Comparison of ENCODE assay signal across 8 cellular contexts in the genomic region with DNA sequence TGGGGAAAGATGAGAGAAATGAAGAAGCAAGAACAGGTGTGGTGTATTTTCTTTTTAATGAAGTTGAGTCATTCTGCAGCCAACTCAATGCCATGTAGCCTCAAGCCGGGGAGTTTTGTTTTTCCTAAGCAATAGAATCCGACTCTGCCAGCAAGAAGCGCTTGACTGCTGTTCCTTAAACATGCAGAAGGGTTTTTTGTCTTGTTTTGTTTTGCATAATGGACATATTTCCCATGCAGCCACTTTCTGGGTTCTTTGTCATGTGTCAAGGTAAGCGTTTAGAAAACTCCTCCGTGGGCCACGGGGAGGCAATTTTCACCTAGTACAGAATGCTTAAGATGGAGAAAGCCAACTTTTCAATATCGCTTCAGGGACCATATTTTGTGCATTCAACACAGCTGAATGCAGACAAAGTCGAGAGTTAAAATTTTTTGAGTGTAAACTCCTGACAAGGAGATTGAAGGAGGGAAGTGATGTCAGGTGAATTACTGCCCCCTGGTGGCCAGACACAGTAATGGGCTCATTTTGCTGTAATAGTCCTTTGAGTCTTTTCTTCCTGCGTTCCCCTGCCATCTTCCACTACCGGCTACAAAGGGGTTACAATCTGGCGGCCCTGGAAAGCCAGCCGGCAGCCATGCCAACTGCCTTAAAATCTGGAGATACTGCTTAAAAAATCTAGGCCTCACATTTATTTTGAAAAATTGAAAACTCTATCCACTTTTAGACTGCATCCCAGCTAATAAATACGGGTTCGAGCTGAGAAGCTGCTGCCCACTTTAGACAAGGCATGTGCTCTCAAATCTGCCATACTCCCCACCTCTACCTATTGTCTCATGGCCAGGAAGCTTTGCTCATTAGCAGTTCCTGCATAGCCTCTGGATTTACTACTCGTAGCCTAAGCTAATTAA. TPM values are rescaled to one million over a fixed set of nuclear protein-coding genes. Genes with fewer than 3 reads are reported as not detected.
DNase-seq lines count a peak whose midpoint lies in the region; ATAC-seq and TF ChIP-seq lines count a peak whose summit lies in the region.

No MANE protein-coding gene starts in this region.

- H3K27ac Mint-ChIP-seq in IgD-negative memory B cell: peak overlapping the region; percentile 75 to 90 (median 90)
- H3K27ac Mint-ChIP-seq in activated T-helper 1 cell treated with anti-CD3 and anti-CD28 coated beads, Interleukin-12 subunit alpha, Interleukin-12 subunit beta, Interleukin-2, Interleukin-4 antibody, amounts not matched to agents 30 ng/mL and 10 ng/mL and 1 ng/mL, durations not matched to agents 14 hours and 24 hours and 36 hours: no peak overlapping the region

- H3K9me3 ChIP-seq in suprapubic skin: no peaks in the 10 kb centered on the region

- ATAC-seq in HG03342 (IDR thresholded peaks at IDR 0.05; ENCODE audit: unreplicated experiment): no peak

- peaks cover 26% of the 10 kb centered on the region for H3K4me1 ChIP-seq in suprapubic skin

- H3K4me3 Mint-ChIP-seq in IgD-negative memory B cell: peak overlapping the region; percentile 78 to 94 (median 90)
- peak overlapping the region; percentile 45 for H3K4me3 Mint-ChIP-seq in activated T-helper 1 cell treated with anti-CD3 and anti-CD28 coated beads, Interleukin-12 subunit alpha, Interleukin-12 subunit beta, Interleukin-2, Interleukin-4 antibody, amounts not matched to agents 30 ng/mL and 10 ng/mL and 1 ng/mL, durations not matched to agents 14 hours and 24 hours and 36 hours

- peaks cover 14 to 24% (median 23%) of the 10 kb centered on the region in 3 donors for H3K4me1 Mint-ChIP-seq in IgD-negative memory B cell
- peaks cover 19% of the 10 kb centered on the region for H3K4me1 Mint-ChIP-seq in activated T-helper 1 cell treated with anti-CD3 and anti-CD28 coated beads, Interleukin-12 subunit alpha, Interleukin-12 subunit beta, Interleukin-2, Interleukin-4 antibody, amounts not matched to agents 30 ng/mL and 10 ng/mL and 1 ng/mL, durations not matched to agents 14 hours and 24 hours and 36 hours (ENCODE audit: low read depth)

- no peak overlapping the region for H3K27ac ChIP-seq in suprapubic skin

- DNase-seq in G401 (ENCODE audit: low spot score) (peak; percentile 95), OCI-M2 (lab: John Stamatoyannopoulos, UW; ENCODE audit: unreplicated experiment) (peak; percentile 26), foreskin fibroblast (peak; percentile 45 to 82), nucleus accumbens (lab: John Stamatoyannopoulos, UW) (peak in 51 of 56 donors; percentile 11 to 88 (median 54)), suprapubic skin (ENCODE audit: low spot score in 2 of 2) (peak in 1 of 2 donors; percentile 79)
- DNase-seq in activated T-helper 1 cell treated with anti-CD3 and anti-CD28 coated beads, Interleukin-12 subunit alpha, Interleukin-12 subunit beta, Interleukin-2, Interleukin-4 antibody, amounts not matched to agents 30 ng/mL and 10 ng/mL and 1 ng/mL, durations not matched to agents 14 hours and 24 hours and 36 hours (ENCODE audit: low spot score): peak; percentile 64

- no peak for TF ChIP-seq POLR2A in suprapubic skin (IDR thresholded peaks at IDR 0.05)

- no peak for TF ChIP-seq EP300 in suprapubic skin (IDR thresholded peaks at IDR 0.05)

- no peaks in the 10 kb centered on the region for H3K27me3 Mint-ChIP-seq in IgD-negative memory B cell
- peaks cover 6% of the 10 kb centered on the region for H3K27me3 Mint-ChIP-seq in activated T-helper 1 cell treated with anti-CD3 and anti-CD28 coated beads, Interleukin-12 subunit alpha, Interleukin-12 subunit beta, Interleukin-2, Interleukin-4 antibody, amounts not matched to agents 30 ng/mL and 10 ng/mL and 1 ng/mL, durations not matched to agents 14 hours and 24 hours and 36 hours (ENCODE audit: insufficient read depth)

- TF ChIP-seq CTCF in foreskin fibroblast (IDR thresholded peaks at IDR 0.05; ENCODE audit: low read depth, low read length) (peak; percentile 81), suprapubic skin (IDR thresholded peaks at IDR 0.05) (peak; percentile 88 to 89)

- H3K36me3 ChIP-seq in suprapubic skin: no peaks in the 10 kb centered on the region

- in situ Hi-C loops in G401 (cut with HindIII; ENCODE audit: low sequenced_read_pairs): no loop called here

- H3K4me3 ChIP-seq in foreskin fibroblast (ENCODE audit: low read depth in 1 of 2, low read length in 2 of 2) (no peak overlapping the region), suprapubic skin (no peak overlapping the region)

- no peaks in the 10 kb centered on the region for H3K27me3 ChIP-seq in suprapubic skin

- H3K36me3 Mint-ChIP-seq in IgD-negative memory B cell: no peaks in the 10 kb centered on the region
- H3K36me3 Mint-ChIP-seq in activated T-helper 1 cell treated with anti-CD3 and anti-CD28 coated beads, Interleukin-12 subunit alpha, Interleukin-12 subunit beta, Interleukin-2, Interleukin-4 antibody, amounts not matched to agents 30 ng/mL and 10 ng/mL and 1 ng/mL, durations not matched to agents 14 hours and 24 hours and 36 hours (ENCODE audit: low read depth): no peaks in the 10 kb centered on the region

- H3K9me3 Mint-ChIP-seq in IgD-negative memory B cell: peaks cover 0 to 2% (median 0%) of the 10 kb centered on the region in 3 donors
- H3K9me3 Mint-ChIP-seq in activated T-helper 1 cell treated with anti-CD3 and anti-CD28 coated beads, Interleukin-12 subunit alpha, Interleukin-12 subunit beta, Interleukin-2, Interleukin-4 antibody, amounts not matched to agents 30 ng/mL and 10 ng/mL and 1 ng/mL, durations not matched to agents 14 hours and 24 hours and 36 hours: no peaks in the 10 kb centered on the region

- intact Hi-C loops in activated T-helper 1 cell treated with anti-CD3 and anti-CD28 coated beads, Interleukin-12 subunit alpha, Interleukin-12 subunit beta, Interleukin-2, Interleukin-4 antibody, amounts not matched to agents 30 ng/mL and 10 ng/mL and 1 ng/mL, durations not matched to agents 14 hours and 24 hours and 36 hours (cut with micrococcal nuclease): loop anchor here (1.0 kb wide), 3 partner anchors 585 to 836 kb away; a partner anchor contains a TSS

- 28% methylated on average over 15 of the region's 15 CpGs for WGBS in suprapubic skin

RNA-seq across cellular contexts. Expression of a gene that starts 3.2 kb away (rescaled TPM):
- total RNA-seq in G401 (2014; rRNA removed; shearing (Covaris generic)): 1.0 and 1.7 TPM in 2 replicates
- polyA plus RNA-seq in IgD-negative memory B cell: 3.5 TPM
- 6.1 and 6.8 TPM in 2 replicates for total RNA-seq in activated T-helper 1 cell treated with anti-CD3 and anti-CD28 coated beads, Interleukin-12 subunit alpha, Interleukin-12 subunit beta, Interleukin-2, Interleukin-4 antibody, amounts not matched to agents 30 ng/mL and 10 ng/mL and 1 ng/mL, durations not matched to agents 14 hours and 24 hours and 36 hours
- total RNA-seq in suprapubic skin: 1 to 10 TPM; 2.3 to 5.7 (median 3.9) TPM

RNA-seq across cellular contexts. Expression of a gene that starts 49.1 kb away (rescaled TPM):
- total RNA-seq in G401 (2014; rRNA removed; shearing (Covaris generic)): 61.3 and 72.8 TPM in 2 replicates
- 51.9 TPM for polyA plus RNA-seq in IgD-negative memory B cell
- total RNA-seq in activated T-helper 1 cell treated with anti-CD3 and anti-CD28 coated beads, Interleukin-12 subunit alpha, Interleukin-12 subunit beta, Interleukin-2, Interleukin-4 antibody, amounts not matched to agents 30 ng/mL and 10 ng/mL and 1 ng/mL, durations not matched to agents 14 hours and 24 hours and 36 hours: 83.3 and 96.4 TPM in 2 replicates
- total RNA-seq in suprapubic skin: 10 to 100 TPM; 46.1 to 77.0 (median 62.8) TPM

RNA-seq across cellular contexts. Expression of a gene that starts 50.5 kb away (rescaled TPM):
- total RNA-seq in G401 (2014; rRNA removed; shearing (Covaris generic)): 157 and 159 TPM in 2 replicates
- 488 TPM for polyA plus RNA-seq in IgD-negative memory B cell
- 73.8 and 74.9 TPM in 2 replicates for total RNA-seq in activated T-helper 1 cell treated with anti-CD3 and anti-CD28 coated beads, Interleukin-12 subunit alpha, Interleukin-12 subunit beta, Interleukin-2, Interleukin-4 antibody, amounts not matched to agents 30 ng/mL and 10 ng/mL and 1 ng/mL, durations not matched to agents 14 hours and 24 hours and 36 hours
- 100 to 1,000 TPM; 105 to 148 (median 134) TPM for total RNA-seq in suprapubic skin
